In the genomic region with DNA sequence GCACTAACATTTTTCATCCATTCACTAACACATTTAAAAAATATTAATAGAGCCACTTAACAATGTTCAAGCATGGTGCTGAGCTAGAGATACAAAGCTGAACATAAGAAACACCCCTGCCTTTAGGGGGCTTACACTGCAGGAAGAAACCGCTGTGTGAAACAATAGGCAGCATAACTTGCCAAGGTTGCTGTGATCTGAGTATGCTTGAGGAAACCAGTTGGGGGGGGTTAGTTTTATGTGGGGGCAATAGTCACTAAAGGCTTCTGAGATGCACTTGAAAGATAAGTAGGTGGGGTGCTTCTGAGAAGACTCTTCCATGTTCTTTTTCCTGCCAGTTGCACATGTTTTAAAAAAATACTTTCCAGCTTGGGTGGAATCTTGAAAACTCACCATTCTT, we compare ENCODE assay signal across 11 cellular contexts. TPM values are rescaled to one million over a fixed set of nuclear protein-coding genes. Genes with fewer than 3 reads are reported as not detected.
DNase-seq lines count a peak whose midpoint lies in the region; ATAC-seq and TF ChIP-seq lines count a peak whose summit lies in the region.
"Had no signal": no experiment of that assay in that cellular context is flagged by ENCODE, and none has a peak within 500 bp of the region (broad histone marks: within the 10 kb centered on the region; RNA-seq: fewer than 3 reads in every experiment).

No MANE protein-coding gene starts in this region.

- H3K27ac Mint-ChIP-seq in stimulated activated effector memory CD8-positive, alpha-beta T cell treated with anti-CD3 and anti-CD28 coated beads, Interleukin-12 subunit alpha, Interleukin-12 subunit beta, amount 100 ng/mL, for 72 hours, result peak overlapping the region; percentile 91

- no peaks in the 10 kb centered on the region for H3K27me3 ChIP-seq in cardiac muscle cell
- H3K27me3 ChIP-seq in foreskin keratinocyte, result no peaks in the 10 kb centered on the region

- H3K9me3 Mint-ChIP-seq in stimulated activated effector memory CD8-positive, alpha-beta T cell treated with anti-CD3 and anti-CD28 coated beads, Interleukin-12 subunit alpha, Interleukin-12 subunit beta, amount 100 ng/mL, for 72 hours, result no peaks in the 10 kb centered on the region

- peak overlapping the region; percentile 87 for H3K4me3 Mint-ChIP-seq in stimulated activated effector memory CD8-positive, alpha-beta T cell treated with anti-CD3 and anti-CD28 coated beads, Interleukin-12 subunit alpha, Interleukin-12 subunit beta, amount 100 ng/mL, for 72 hours

- TF ChIP-seq CTCF in cardiac muscle cell (IDR thresholded peaks at IDR 0.05; ENCODE audit: low read depth, low read length) (peak; percentile 13), fibroblast of pulmonary artery (IDR thresholded peaks at IDR 0.05; ENCODE audit: low read length, missing control alignments) (peak; percentile 24), foreskin keratinocyte (conservative IDR thresholded peaks at IDR 0.05) (no peak)

- DNase-seq in cardiac muscle cell (ENCODE audit: low read depth in 1 of 2, low spot score in 1 of 2) (peak in 1 of 2 donors; percentile 47), Right ventricle myocardium inferior (ENCODE audit: missing footprints) (no peak), RKO (ENCODE audit: low spot score) (peak; percentile 35), fibroblast of pulmonary artery (ENCODE audit: low read depth) (peak; percentile 70), SKM-1 (lab: John Stamatoyannopoulos, UW; ENCODE audit: unreplicated experiment) (no peak), foreskin keratinocyte (no peak)
- peak in 1 of 2 donors; percentile 54 for DNase-seq in stimulated activated effector memory CD8-positive, alpha-beta T cell treated with anti-CD3 and anti-CD28 coated beads, Interleukin-12 subunit alpha, Interleukin-12 subunit beta, amount 100 ng/mL, for 72 hours (ENCODE audit: low spot score in 2 of 2)
- DNase-seq: stimulated activated CD4-positive, alpha-beta T cell treated with anti-CD3 and anti-CD28 coated beads, Interleukin-1b, Interleukin-23, amount 100 ng/mL, for 48 hours had no signal

- intact Hi-C loops in Right ventricle myocardium inferior (cut with DNase I), result no loop called here

- peaks cover 6% of the 10 kb centered on the region for H3K4me1 ChIP-seq in cardiac muscle cell (ENCODE audit: low read depth)
- peaks cover 20% of the 10 kb centered on the region for H3K4me1 ChIP-seq in foreskin keratinocyte

- H3K27ac ChIP-seq in cardiac muscle cell (no peak overlapping the region), foreskin keratinocyte (no peak overlapping the region)
- H3K27ac ChIP-seq: C4-2B had no signal

- peaks cover 65% of the 10 kb centered on the region for H3K36me3 Mint-ChIP-seq in stimulated activated effector memory CD8-positive, alpha-beta T cell treated with anti-CD3 and anti-CD28 coated beads, Interleukin-12 subunit alpha, Interleukin-12 subunit beta, amount 100 ng/mL, for 72 hours

- H3K36me3 ChIP-seq in cardiac muscle cell, result no peaks in the 10 kb centered on the region

- no peaks in the 10 kb centered on the region for H3K9me3 ChIP-seq in cardiac muscle cell (ENCODE audit: low read depth)

- H3K4me3 ChIP-seq in cardiac muscle cell, result no peak overlapping the region
- peak overlapping the region; percentile 17 for H3K4me3 ChIP-seq in fibroblast of pulmonary artery (replicated peaks; ENCODE audit: low read depth, low read length)

- ATAC-seq in Right ventricle myocardium inferior, result no peak
- peak; percentile 36 for ATAC-seq in stimulated activated effector memory CD8-positive, alpha-beta T cell treated with anti-CD3 and anti-CD28 coated beads, Interleukin-12 subunit alpha, Interleukin-12 subunit beta, amount 100 ng/mL, for 72 hours
- ATAC-seq in GM19455 (IDR thresholded peaks at IDR 0.05; ENCODE audit: unreplicated experiment), result no peak
- no peak for ATAC-seq in foreskin keratinocyte

- H3K4me1 Mint-ChIP-seq in stimulated activated effector memory CD8-positive, alpha-beta T cell treated with anti-CD3 and anti-CD28 coated beads, Interleukin-12 subunit alpha, Interleukin-12 subunit beta, amount 100 ng/mL, for 72 hours, result peaks cover 73% of the 10 kb centered on the region

RNA-seq across cellular contexts. Expression of a gene that starts 2.8 kb away (rescaled TPM):
- total RNA-seq in cardiac muscle cell (39.4 and 86.2 TPM in 2 replicates), Right ventricle myocardium inferior (65.7 TPM), foreskin keratinocyte (65.9 and 87.2 TPM in 2 replicates)
- polyA plus RNA-seq in cardiac muscle cell (125 and 144 TPM in 2 replicates), foreskin keratinocyte (81.3 and 105 TPM in 2 replicates)

RNA-seq across cellular contexts. Expression of a gene that starts 29.5 kb away (rescaled TPM):
- total RNA-seq in cardiac muscle cell, result not detected in 2 replicates
- polyA plus RNA-seq in cardiac muscle cell, result not detected in 2 replicates
- total RNA-seq in Right ventricle myocardium inferior, result 3.8 TPM
- not detected in 2 replicates for total RNA-seq in foreskin keratinocyte
- not detected in 2 replicates for polyA plus RNA-seq in foreskin keratinocyte
- total RNA-seq: LHCN-M2 had no signal

Comparison
In these comparisons a context has a peak if more than half of its experiments do, and no peak if none do; other contexts are left out.
1. DNase-seq: peak in RKO (single experiment) and fibroblast of pulmonary artery (single experiment); none in Right ventricle myocardium inferior (single experiment), SKM-1 (single experiment) and foreskin keratinocyte (0 of 2).